ENCODE assay signal across 8 cellular contexts in the genomic region with DNA sequence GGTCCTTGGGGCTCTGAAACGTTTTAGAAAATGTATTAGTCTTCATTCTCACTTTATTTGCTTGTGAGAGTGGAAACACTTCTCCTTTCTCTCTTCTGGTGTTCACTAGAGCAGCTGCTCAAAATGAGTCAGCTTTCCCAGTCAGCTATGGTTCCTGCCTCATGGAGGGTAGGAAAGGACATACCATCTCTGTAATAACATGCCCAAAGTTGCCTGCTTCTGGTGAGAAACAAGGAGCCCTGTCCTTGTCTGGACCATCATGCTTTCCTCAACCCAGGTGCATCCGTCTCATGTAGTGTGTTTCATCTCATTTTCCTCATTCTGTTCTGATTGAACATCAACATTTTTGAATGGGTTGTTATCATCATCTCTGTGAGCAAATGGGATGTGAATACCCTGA. TPM values are rescaled to one million over a fixed set of nuclear protein-coding genes. Genes with fewer than 3 reads are reported as not detected.
DNase-seq lines count a peak whose midpoint lies in the region; ATAC-seq and TF ChIP-seq lines count a peak whose summit lies in the region.

No MANE protein-coding gene starts in this region.

- H3K27me3 ChIP-seq in hepatocyte (no peaks in the 10 kb centered on the region), Karpas-422 (ENCODE audit: low read length) (no peaks in the 10 kb centered on the region), testis (no peaks in the 10 kb centered on the region)

- 89% methylated on average over 2 of the region's 2 CpGs for WGBS in hepatocyte (ENCODE audit: low lambda C conversion rate, missing lambda C conversion rate)
- 50 to 64% methylated on average over 2 of the region's 2 CpGs for WGBS in testis, 2 donors

- intact Hi-C loops in testis (cut with DNase I; ENCODE audit: low total_unique reads): no loop called here

- H3K27ac ChIP-seq in hepatocyte (no peak overlapping the region), Karpas-422 (ENCODE audit: low read length) (no peak overlapping the region), testis (no peak overlapping the region)

- no peaks in the 10 kb centered on the region for H3K79me2 ChIP-seq in hepatocyte
- H3K79me2 ChIP-seq in Karpas-422 (ENCODE audit: low read length): no peaks in the 10 kb centered on the region

- H3K4me1 ChIP-seq in hepatocyte (ENCODE audit: insufficient read depth) (no peaks in the 10 kb centered on the region), Karpas-422 (ENCODE audit: low read length) (peaks cover 3% of the 10 kb centered on the region; the same call in 1 of the 2 replicates), testis (no peaks in the 10 kb centered on the region)

- H3K4me3 ChIP-seq in hepatocyte: no peak overlapping the region
- no peak overlapping the region for H3K4me3 ChIP-seq in Karpas-422 (ENCODE audit: low read length)
- no peak overlapping the region for H3K4me3 ChIP-seq in testis

- peak; percentile 77 for DNase-seq in EH (ENCODE audit: low read depth)
- peak; percentile 45 for DNase-seq in HK-2 (ENCODE audit: unreplicated experiment)
- DNase-seq in hepatocyte (ENCODE audit: low spot score): no peak
- no peak for DNase-seq in Karpas-422
- DNase-seq in activated CD8-positive, alpha-beta memory T cell treated with anti-CD3 and anti-CD28 coated beads, Interleukin-2, amount 50 U/mL, for 4 hours: no peak
- DNase-seq in testis: no peak

- no peaks in the 10 kb centered on the region for H3K36me3 ChIP-seq in hepatocyte (replicated peaks; ENCODE audit: insufficient read depth, low read depth)
- H3K36me3 ChIP-seq in Karpas-422 (ENCODE audit: insufficient read depth, low read length): no peaks in the 10 kb centered on the region
- no peaks in the 10 kb centered on the region for H3K36me3 ChIP-seq in testis (ENCODE audit: low read depth, missing control alignments)

- H2AFZ ChIP-seq in hepatocyte (no peak overlapping the region), Karpas-422 (ENCODE audit: low read length) (no peak overlapping the region)

- H3K4me2 ChIP-seq in hepatocyte: no peak overlapping the region
- H3K4me2 ChIP-seq in Karpas-422 (ENCODE audit: low read depth, low read length, poor library complexity, severe bottlenecking): no peak overlapping the region

- no peak overlapping the region for H3K9ac ChIP-seq in Karpas-422 (ENCODE audit: low read length)

- H4K20me1 ChIP-seq in hepatocyte (ENCODE audit: insufficient read depth, poor library complexity, severe bottlenecking) (no peaks in the 10 kb centered on the region), Karpas-422 (ENCODE audit: insufficient read depth, low read depth, low read length) (no peaks in the 10 kb centered on the region)

- TF ChIP-seq CTCF in hepatocyte (IDR thresholded peaks at IDR 0.05; ENCODE audit: poor library complexity) (no peak), testis (IDR thresholded peaks at IDR 0.05) (no peak)

- ATAC-seq in GM21528 (IDR thresholded peaks at IDR 0.05; ENCODE audit: low FRiP score, unreplicated experiment) (peak; percentile 66), esophagus mucosa (peak; percentile 74)

- H3K9me3 ChIP-seq in hepatocyte (ENCODE audit: low read depth) (no peaks in the 10 kb centered on the region), Karpas-422 (ENCODE audit: low read length) (no peaks in the 10 kb centered on the region; the same call in 1 of the 2 replicates), testis (no peaks in the 10 kb centered on the region)

- H3K9me2 ChIP-seq in hepatocyte (replicated peaks; ENCODE audit: insufficient read depth) (no peaks in the 10 kb centered on the region), Karpas-422 (replicated peaks; ENCODE audit: insufficient read depth, low read length) (no peaks in the 10 kb centered on the region)

- no peak for TF ChIP-seq POLR2A in testis (IDR thresholded peaks at IDR 0.05)

RNA-seq across cellular contexts. Expression of gene TINAG, which starts 17.1 kb away (rescaled TPM):
- total RNA-seq in esophagus mucosa: not detected
- total RNA-seq in hepatocyte: 0.76 and 1.1 TPM in 2 replicates
- polyA plus RNA-seq in hepatocyte: 0.26 and 0.76 TPM in 2 replicates
- not detected in 2 replicates for total RNA-seq in Karpas-422 (2014; rRNA removed; shearing (Covaris generic); ENCODE audit: low replicate concordance)
- total RNA-seq in testis: not detected
- polyA plus RNA-seq in testis (ENCODE audit: insufficient read depth, low read depth, low replicate concordance): not detected

Comparison
In these comparisons a context has a peak if more than half of its experiments do, and no peak if none do; other contexts are left out.
1. DNase-seq: peak in EH (single experiment) and HK-2 (single experiment); none in hepatocyte (single experiment), Karpas-422 (single experiment), activated CD8-positive, alpha-beta memory T cell treated with anti-CD3 and anti-CD28 coated beads, Interleukin-2, amount 50 U/mL, for 4 hours (single experiment) and testis (single experiment).